In genomic region chr16:30399435-30400186, GRCh38 we compare ENCODE assay signal across 8 cellular contexts. TPM values are rescaled to one million over a fixed set of nuclear protein-coding genes. Genes with fewer than 3 reads are reported as not detected.
A peak's percentile ranks its signal among the peaks of the same experiment; 100 is the strongest.
DNase-seq lines count a peak whose midpoint lies in the region; ATAC-seq and TF ChIP-seq lines count a peak whose summit lies in the region.

No MANE protein-coding gene starts in this region.

- ATAC-seq in GM23338 (no peak), SK-N-SH treated with all-trans-retinoic acid at 6 μM for 48 hours (peak; percentile 1; the same call in 2 of the 3 replicates)

- no peaks in the 10 kb centered on the region for H3K27me3 ChIP-seq in GM23338 (ENCODE audit: insufficient read depth)
- no peaks in the 10 kb centered on the region for H3K27me3 ChIP-seq in skeletal muscle satellite cell (ENCODE audit: control insufficient read depth, insufficient read depth, low read length)

- no peaks in the 10 kb centered on the region for H3K9me3 ChIP-seq in skeletal muscle satellite cell (replicated peaks; ENCODE audit: low read length)

- peaks cover 35% of the 10 kb centered on the region for H3K36me3 Mint-ChIP-seq in GM23338 (ENCODE audit: low read depth)

- TF ChIP-seq CTCF in GM23338 (conservative IDR thresholded peaks at IDR 0.05; ENCODE audit: low read depth in 2 of 2) (no peak), foreskin fibroblast (IDR thresholded peaks at IDR 0.05; ENCODE audit: low read depth, low read length) (no peak)

- H2AFZ ChIP-seq in GM23338, result no peak overlapping the region

- H3K79me2 ChIP-seq in GM23338 (replicated peaks; ENCODE audit: insufficient read depth), result peaks cover 20% of the 10 kb centered on the region

- H3K27me3 Mint-ChIP-seq in GM23338 (ENCODE audit: insufficient read depth, low read depth, poor library complexity), result peaks cover 18% of the 10 kb centered on the region

- DNase-seq in GM23338 (ENCODE audit: low spot score) (no peak), foreskin fibroblast (no peak), activated gamma-delta T cell treated with Interleukin-2 at 50 U/mL for 16 hours (no peak), SIG-M5 treated with dmso at 0.1 percent for 504 hours (lab: John Stamatoyannopoulos, UW; ENCODE audit: unreplicated experiment) (no peak), globus pallidus (ENCODE audit: low spot score) (no peak), NCI-H526 treated with DMSO at 0.1 percent for 48 hours (lab: John Stamatoyannopoulos, UW) (no peak)

- peaks cover 51% of the 10 kb centered on the region for H3F3A ChIP-seq in GM23338 (replicated peaks; ENCODE audit: low read depth)

- H3K4me1 ChIP-seq in GM23338 (ENCODE audit: insufficient read depth) (peaks cover 24% of the 10 kb centered on the region), skeletal muscle satellite cell (ENCODE audit: control insufficient read depth, insufficient read depth, low read length) (peaks cover 15% of the 10 kb centered on the region)

- H3K4me2 ChIP-seq in GM23338 (peak overlapping the region; percentile 87), skeletal muscle satellite cell (ENCODE audit: low read length) (peak overlapping the region; percentile 93)

- H3K9ac ChIP-seq in skeletal muscle satellite cell (ENCODE audit: low read depth, low read length), result peak overlapping the region; percentile 85

- peak overlapping the region; percentile 90 for H3K27ac ChIP-seq in GM23338 (ENCODE audit: low read depth)

- peak overlapping the region; percentile 99 for H3K27ac Mint-ChIP-seq in GM23338

- no peaks in the 10 kb centered on the region for H3K9me2 ChIP-seq in GM23338 (ENCODE audit: insufficient read depth)

- peak overlapping the region; percentile 85 for H3K4me3 Mint-ChIP-seq in GM23338

- H4K20me1 ChIP-seq in GM23338 (replicated peaks; ENCODE audit: insufficient read depth), result peaks cover 15% of the 10 kb centered on the region; the same call in 1 of the 2 replicates

- H3K36me3 ChIP-seq in GM23338 (ENCODE audit: insufficient read depth), result peaks cover 9% of the 10 kb centered on the region; the same call in 1 of the 2 replicates
- H3K36me3 ChIP-seq in skeletal muscle satellite cell (ENCODE audit: insufficient read depth, low read length), result peaks cover 16% of the 10 kb centered on the region

- peaks cover 29% of the 10 kb centered on the region for H3K4me1 Mint-ChIP-seq in GM23338

- H3K4me3 ChIP-seq in GM23338 (peak overlapping the region; percentile 59), foreskin fibroblast (ENCODE audit: low read depth in 1 of 2, low read length in 2 of 2) (peak overlapping the region; percentile 58 to 81), skeletal muscle satellite cell (ENCODE audit: low read length) (peak overlapping the region; percentile 75)

- no peaks in the 10 kb centered on the region for H3K9me3 Mint-ChIP-seq in GM23338

TF ChIP-seq in GM23338, 12 proteins besides CTCF, POLR2A, EP300 and RAD21 (continues in another document):
- TF ChIP-seq ETS1 (IDR thresholded peaks at IDR 0.05) (no peak), STAT1 (IDR thresholded peaks at IDR 0.05; ENCODE audit: unreplicated experiment) (no peak), NANOG (IDR thresholded peaks at IDR 0.05; ENCODE audit: borderline replicate concordance) (no peak), ZNF331 (CRISPR knock-in tag; IDR thresholded peaks at IDR 0.05; ENCODE audit: low read depth) (no peak), REST (IDR thresholded peaks at IDR 0.05; ENCODE audit: unreplicated experiment) (no peak)

TF ChIP-seq in SK-N-SH treated with all-trans-retinoic acid at 6 μM for 48 hours, 23 proteins besides CTCF, POLR2A, EP300 and RAD21:
- TF ChIP-seq ZFP3 (CRISPR knock-in tag; IDR thresholded peaks at IDR 0.05) (no peak), ISL1 (CRISPR knock-in tag; IDR thresholded peaks at IDR 0.05) (no peak), CREB5 (CRISPR knock-in tag; IDR thresholded peaks at IDR 0.05; ENCODE audit: low read depth) (no peak), POU6F1 (CRISPR knock-in tag; IDR thresholded peaks at IDR 0.05; ENCODE audit: borderline replicate concordance, low read depth) (no peak), OSR1 (CRISPR knock-in tag; IDR thresholded peaks at IDR 0.05) (no peak), ZNF8 (CRISPR knock-in tag; IDR thresholded peaks at IDR 0.05) (no peak), SNAI2 (CRISPR knock-in tag; IDR thresholded peaks at IDR 0.05) (no peak), GLIS3 (CRISPR knock-in tag; IDR thresholded peaks at IDR 0.05) (no peak)

RNA-seq across cellular contexts. Expression of gene ZNF48, which starts 4.4 kb away (rescaled TPM):
- total RNA-seq in GM23338 (2014; rRNA removed; shearing (Covaris generic)), result 37.9 and 44.3 TPM in 2 replicates
- polyA plus RNA-seq in GM23338 (2016; fragmentation: Nextera tagmentation; extraction: Ambion mirVana), result 4.8 and 6.2 TPM in 2 replicates
- 4.6 and 7.0 TPM in 2 replicates for total RNA-seq in skeletal muscle satellite cell (2012; rRNA removed)

RNA-seq across cellular contexts. Expression of gene ZNF771, which starts 7.8 kb away (rescaled TPM):
- 12.0 and 16.1 TPM in 2 replicates for total RNA-seq in GM23338 (2014; rRNA removed; shearing (Covaris generic))
- polyA plus RNA-seq in GM23338 (2016; fragmentation: Nextera tagmentation; extraction: Ambion mirVana), result 10.8 and 12.7 TPM in 2 replicates
- total RNA-seq in skeletal muscle satellite cell (2012; rRNA removed), result 9.4 and 11.8 TPM in 2 replicates

RNA-seq across cellular contexts. Expression of gene SEPTIN1, which starts 17.2 kb away (rescaled TPM):
- 0.21 and 0.35 TPM in 2 replicates for total RNA-seq in GM23338 (2014; rRNA removed; shearing (Covaris generic))
- polyA plus RNA-seq in GM23338 (2016; fragmentation: Nextera tagmentation; extraction: Ambion mirVana), result 3.3 and 3.9 TPM in 2 replicates
- total RNA-seq in skeletal muscle satellite cell (2012; rRNA removed), result not detected in 2 replicates

RNA-seq across cellular contexts. Expression of gene MYL11, which starts 25.0 kb away (rescaled TPM):
- total RNA-seq in GM23338 (2014; rRNA removed; shearing (Covaris generic)), result not detected in 2 replicates
- polyA plus RNA-seq in GM23338 (2016; fragmentation: Nextera tagmentation; extraction: Ambion mirVana), result 3.5 and 7.3 TPM in 2 replicates
- total RNA-seq in skeletal muscle satellite cell (2012; rRNA removed), result 0.51 and 137 TPM in 2 replicates

RNA-seq across cellular contexts. Expression of gene TBC1D10B, which starts 29.3 kb away (rescaled TPM):
- total RNA-seq in GM23338 (2014; rRNA removed; shearing (Covaris generic)), result 19.6 and 30.8 TPM in 2 replicates
- polyA plus RNA-seq in GM23338 (2016; fragmentation: Nextera tagmentation; extraction: Ambion mirVana), result 13.3 TPM in 2 replicates
- 37.8 and 50.5 TPM in 2 replicates for total RNA-seq in skeletal muscle satellite cell (2012; rRNA removed)
